ENCODE assay signal across 8 cellular contexts in the genomic region with DNA sequence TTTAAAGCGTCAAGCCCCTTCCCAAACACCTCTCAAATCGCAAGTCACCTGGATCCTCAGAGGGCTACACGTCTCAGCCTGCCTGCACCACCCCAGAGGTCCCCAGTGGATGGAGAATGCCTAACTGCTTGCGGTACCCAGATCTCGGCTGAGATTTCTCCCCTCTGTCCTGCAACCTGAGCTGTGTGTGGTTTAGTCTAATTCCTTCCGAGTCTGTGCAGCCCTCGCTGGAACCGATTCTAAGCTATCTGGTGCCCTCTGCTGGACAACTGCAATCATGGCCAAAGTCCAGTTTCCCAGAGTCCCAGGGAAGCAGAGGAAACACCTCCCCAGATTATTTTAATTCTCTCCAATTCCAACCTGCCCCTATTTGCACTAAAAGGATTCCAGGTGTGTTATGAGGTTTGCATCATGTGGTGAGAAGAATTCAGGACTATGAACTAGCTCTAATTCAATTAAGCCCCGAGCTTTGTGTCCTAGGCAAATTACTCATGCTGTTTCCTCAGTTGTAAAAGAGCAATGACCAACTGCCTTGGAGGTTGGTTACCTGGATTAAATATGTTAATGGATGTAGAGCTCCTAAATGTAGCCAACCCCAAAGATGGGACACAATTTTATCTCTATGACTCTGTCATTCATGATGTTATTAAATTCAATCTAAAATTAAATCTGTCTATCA.
DNase-seq lines count a peak whose midpoint lies in the region; ATAC-seq lines count a peak whose summit lies in the region.

No MANE protein-coding gene starts in this region.

- no peaks in the 10 kb centered on the region for H3K36me3 Mint-ChIP-seq in naive B cell
- no peaks in the 10 kb centered on the region for H3K36me3 Mint-ChIP-seq in stimulated activated memory B cell treated with anti-CD40 and anti-IgM and Interleukin-4, amounts not matched to agents 10 μg/mL and 1 μg/mL and 100 μg/mL, for 72 hours

- no peak overlapping the region for H3K4me3 Mint-ChIP-seq in naive B cell
- H3K4me3 Mint-ChIP-seq in stimulated activated memory B cell treated with anti-CD40 and anti-IgM and Interleukin-4, amounts not matched to agents 10 μg/mL and 1 μg/mL and 100 μg/mL, for 72 hours: no peak overlapping the region

- no peak overlapping the region for H3K27ac Mint-ChIP-seq in naive B cell
- no peak overlapping the region for H3K27ac Mint-ChIP-seq in stimulated activated memory B cell treated with anti-CD40 and anti-IgM and Interleukin-4, amounts not matched to agents 10 μg/mL and 1 μg/mL and 100 μg/mL, for 72 hours

- peaks cover 12 to 26% (median 20%) of the 10 kb centered on the region in 3 donors for H3K27me3 Mint-ChIP-seq in naive B cell
- no peaks in the 10 kb centered on the region for H3K27me3 Mint-ChIP-seq in stimulated activated memory B cell treated with anti-CD40 and anti-IgM and Interleukin-4, amounts not matched to agents 10 μg/mL and 1 μg/mL and 100 μg/mL, for 72 hours

- peak; percentile 86 for DNase-seq in AG08396 (ENCODE audit: low spot score)
- DNase-seq in NCI-H82 treated with DMSO at 0.1 percent for 48 hours (lab: John Stamatoyannopoulos, UW; ENCODE audit: unreplicated experiment): peak; percentile 62
- peak in 2 of 3 experiments; percentile 2 to 44 for DNase-seq in activated CD8-positive, alpha-beta memory T cell treated with anti-CD3 and anti-CD28 coated beads for 48 hours (ENCODE audit: low read depth in 2 of 3, low spot score in 2 of 3)
- no peak for DNase-seq in epithelial cell of prostate (ENCODE audit: low read depth, low spot score)
- DNase-seq in naive B cell: peak; percentile 31

- peak overlapping the region; percentile 89 for H3K27ac ChIP-seq in epithelial cell of prostate

- H3K4me1 Mint-ChIP-seq in naive B cell: peaks cover 5% of the 10 kb centered on the region in 3 donors
- H3K4me1 Mint-ChIP-seq in stimulated activated memory B cell treated with anti-CD40 and anti-IgM and Interleukin-4, amounts not matched to agents 10 μg/mL and 1 μg/mL and 100 μg/mL, for 72 hours: peaks cover 6% of the 10 kb centered on the region

- H3K9me3 Mint-ChIP-seq in naive B cell: peaks cover 0 to 2% (median 0%) of the 10 kb centered on the region in 7 donors
- no peaks in the 10 kb centered on the region for H3K9me3 Mint-ChIP-seq in stimulated activated memory B cell treated with anti-CD40 and anti-IgM and Interleukin-4, amounts not matched to agents 10 μg/mL and 1 μg/mL and 100 μg/mL, for 72 hours

- ATAC-seq in GM18511 (IDR thresholded peaks at IDR 0.05; ENCODE audit: unreplicated experiment) (peak; percentile 88), HG03432 (IDR thresholded peaks at IDR 0.05; ENCODE audit: unreplicated experiment) (peak; percentile 81), naive B cell (ENCODE audit: low read depth in 2 of 2) (peak in 1 of 2 donors; percentile 48)
- peak; percentile 71 for ATAC-seq in stimulated activated memory B cell treated with anti-CD40 and anti-IgM and Interleukin-4, amounts not matched to agents 10 μg/mL and 1 μg/mL and 100 μg/mL, for 72 hours
